16 cellular contexts compared by ENCODE assay signal in genomic region chr2:33040541-33040940, GRCh38.
DNase-seq lines count a peak whose midpoint lies in the region; ATAC-seq, FAIRE-seq and TF ChIP-seq lines count a peak whose summit lies in the region.
"Had no signal": no experiment of that assay in that cellular context is flagged by ENCODE, and none has a peak within 500 bp of the region (broad histone marks: within the 10 kb centered on the region; RNA-seq: fewer than 3 reads in every experiment).

No MANE protein-coding gene starts in this region.

- no peaks in the 10 kb centered on the region for H3K36me3 ChIP-seq in liver (ENCODE audit: control insufficient read depth in 4 of 4, insufficient read depth in 3 of 4, low read depth in 1 of 4, low read length in 3 of 4)
- H3K36me3 ChIP-seq in HepG2 (replicated peaks in 1 of 2; ENCODE audit: control insufficient read depth in 1 of 2, insufficient read depth in 2 of 2, low read length in 2 of 2): no peaks in the 10 kb centered on the region
- no peaks in the 10 kb centered on the region for H3K36me3 ChIP-seq in tibial artery
- H3K36me3 ChIP-seq in smooth muscle cell (ENCODE audit: low read depth): no peaks in the 10 kb centered on the region
- H3K36me3 ChIP-seq: BLaER1, HAP-1 had no signal

- H3K4me1 ChIP-seq in liver (ENCODE audit: control insufficient read depth in 4 of 4, insufficient read depth in 4 of 4, low read length in 3 of 4): peaks cover 4 to 43% (median 23%) of the 10 kb centered on the region in 4 donors
- H3K4me1 ChIP-seq in HepG2 (ENCODE audit: insufficient read depth, low read length): no peaks in the 10 kb centered on the region; the same call in 1 of the 2 replicates
- peaks cover 0 to 33% (median 0%) of the 10 kb centered on the region in 4 donors for H3K4me1 ChIP-seq in tibial artery
- peaks cover 5% of the 10 kb centered on the region for H3K4me1 ChIP-seq in smooth muscle cell (ENCODE audit: low read depth)
- H3K4me1 ChIP-seq: BLaER1, HAP-1 had no signal

- no peaks in the 10 kb centered on the region for H3F3A ChIP-seq in smooth muscle cell (ENCODE audit: low read depth)

- CTCF ChIA-PET in HepG2 (lab: Yijun Ruan, JAX; ENCODE audit: low intra/inter-chr PET ratio, low total read pairs): no interaction called here

- H3K27ac ChIP-seq in liver (ENCODE audit: low read depth in 1 of 2, low read length in 2 of 2) (peak overlapping the region; percentile 32 to 57), HepG2 (ENCODE audit: extremely low read length, insufficient read depth, low read length) (no peak overlapping the region), tibial artery (peak overlapping the region; percentile 10 to 31), smooth muscle cell (ENCODE audit: low read depth) (no peak overlapping the region)
- H3K27ac ChIP-seq: BLaER1 had no signal

- in situ Hi-C loops in HepG2 (cut with HindIII; ENCODE audit: extremely low pct_ligation_motif_present, low pct_unique_long_range_greater_than_20kb): no loop called here

- no peak for TF ChIP-seq CTCF in liver (IDR thresholded peaks at IDR 0.05; ENCODE audit: low read depth, low read length, missing input control)
- TF ChIP-seq CTCF in HepG2 (CRISPR knock-in tag; IDR thresholded peaks at IDR 0.05): no peak
- TF ChIP-seq CTCF in nephron progenitor cell (IDR thresholded peaks at IDR 0.05): no peak
- TF ChIP-seq CTCF in tibial artery (IDR thresholded peaks at IDR 0.05): no peak
- no peak for TF ChIP-seq CTCF in smooth muscle cell (IDR thresholded peaks at IDR 0.05; ENCODE audit: borderline replicate concordance, insufficient read depth, poor library complexity, severe bottlenecking)

- H3K27me3 ChIP-seq in liver (ENCODE audit: control insufficient read depth in 4 of 4, insufficient read depth in 4 of 4, low read length in 3 of 4) (no peaks in the 10 kb centered on the region), HepG2 (ENCODE audit: control insufficient read depth in 1 of 2, insufficient read depth in 2 of 2, low read length in 2 of 2) (peaks cover 0 to 18% of the 10 kb centered on the region in 2 experiments; a peak in 2 of 5 replicates), tibial artery (no peaks in the 10 kb centered on the region), smooth muscle cell (ENCODE audit: low read depth) (no peaks in the 10 kb centered on the region)
- H3K27me3 ChIP-seq: BLaER1 had no signal

- H3K36me3 Mint-ChIP-seq in nephron progenitor cell (ENCODE audit: low read depth): peaks cover 12% of the 10 kb centered on the region
- H3K36me3 Mint-ChIP-seq: CD14-positive monocyte; CD4-positive, alpha-beta memory T cell had no signal

- no peak overlapping the region for H3K4me3 Mint-ChIP-seq in nephron progenitor cell
- H3K4me3 Mint-ChIP-seq: CD14-positive monocyte; CD4-positive, alpha-beta memory T cell had no signal

- H3K27me3 Mint-ChIP-seq in nephron progenitor cell (ENCODE audit: low read depth, poor library complexity): no peaks in the 10 kb centered on the region

- POLR2A ChIA-PET in HepG2 (lab: Yijun Ruan, JAX): no interaction called here

- H3K79me2 ChIP-seq in HepG2 (ENCODE audit: insufficient read depth, low read length): no peaks in the 10 kb centered on the region
- no peaks in the 10 kb centered on the region for H3K79me2 ChIP-seq in smooth muscle cell (ENCODE audit: low read depth)

- peaks cover 20% of the 10 kb centered on the region for H3K4me1 Mint-ChIP-seq in nephron progenitor cell
- H3K4me1 Mint-ChIP-seq: CD4-positive, alpha-beta memory T cell had no signal

- no peak for TF ChIP-seq RAD21 in liver (IDR thresholded peaks at IDR 0.05)
- TF ChIP-seq RAD21 in HepG2 (CRISPR knock-in tag; IDR thresholded peaks at IDR 0.05): no peak

- H3K27ac Mint-ChIP-seq in nephron progenitor cell: peak overlapping the region; percentile 87
- H3K27ac Mint-ChIP-seq: CD14-positive monocyte; CD4-positive, alpha-beta memory T cell had no signal

- no TSS peak for BruUV-seq in HepG2 (replicated peaks; lab: Mats Ljungman, UMichigan)

- no peak for TF ChIP-seq EP300 in HepG2 (IDR thresholded peaks at IDR 0.05; ENCODE audit: low read depth in 2 of 2, low read length in 2 of 2)
- TF ChIP-seq EP300 in HepG2 (CRISPR knock-in tag; IDR thresholded peaks at IDR 0.05; ENCODE audit: borderline replicate concordance): no peak

- H3K9ac ChIP-seq in liver (ENCODE audit: low read depth in 1 of 2, low read length in 2 of 2): no peak overlapping the region
- H3K9ac ChIP-seq in HepG2 (ENCODE audit: insufficient read depth, low read depth, low read length): no peak overlapping the region
- H3K9ac ChIP-seq in smooth muscle cell (ENCODE audit: low read depth): no peak overlapping the region
- H3K9ac ChIP-seq: BLaER1 had no signal

- H3K4me2 ChIP-seq in HepG2 (ENCODE audit: low read depth, low read length) (no peak overlapping the region), smooth muscle cell (no peak overlapping the region)
- H3K4me2 ChIP-seq: BLaER1 had no signal

- TF ChIP-seq POLR2A in HepG2 (IDR thresholded peaks at IDR 0.05; ENCODE audit: insufficient read depth in 1 of 2, low read depth in 2 of 2, low read length in 2 of 2): no peak

- no peak for FAIRE-seq in HepG2 (lab: Jason Lieb, UNC)
- FAIRE-seq: GM12878, H1 had no signal

- no peak for ATAC-seq in HepG2
- ATAC-seq: GM12878 had no signal

- H3K4me3 ChIP-seq in liver (ENCODE audit: low read depth in 1 of 3, low read length in 3 of 3) (no peak overlapping the region), HepG2 (replicated peaks in 1 of 3; ENCODE audit: insufficient read depth in 1 of 3, low read depth in 2 of 3, low read length in 3 of 3) (no peak overlapping the region), tibial artery (no peak overlapping the region), smooth muscle cell (no peak overlapping the region)
- H3K4me3 ChIP-seq: BLaER1, GM12878, HAP-1 had no signal

- no peaks in the 10 kb centered on the region for H3K9me3 ChIP-seq in liver (ENCODE audit: control insufficient read depth in 4 of 4, low read length in 3 of 4)
- no peaks in the 10 kb centered on the region for H3K9me3 ChIP-seq in HepG2 (ENCODE audit: low read length)
- H3K9me3 ChIP-seq in tibial artery: no peaks in the 10 kb centered on the region
- no peaks in the 10 kb centered on the region for H3K9me3 ChIP-seq in smooth muscle cell (replicated peaks; ENCODE audit: low read depth)
- H3K9me3 ChIP-seq: BLaER1, HAP-1 had no signal

- H2AFZ ChIP-seq in HepG2 (ENCODE audit: low read length): no peak overlapping the region
- no peak overlapping the region for H2AFZ ChIP-seq in smooth muscle cell (ENCODE audit: low read depth)

- intact Hi-C loops in HepG2 (cut with micrococcal nuclease; ENCODE audit: unreplicated experiment) (no loop called here), tibial artery (cut with DNase I; ENCODE audit: low total_unique reads) (no loop called here)

- H4K20me1 ChIP-seq in HepG2 (ENCODE audit: insufficient read depth, low read length) (no peaks in the 10 kb centered on the region), smooth muscle cell (ENCODE audit: low read depth) (no peaks in the 10 kb centered on the region)
- H4K20me1 ChIP-seq: BLaER1 had no signal

- DNase-seq in HepG2 (ENCODE audit: low spot score) (no peak), nephron progenitor cell (no peak), tibial artery (no peak), activated gamma-delta T cell treated with Interleukin-2 at 50 U/mL for 16 hours (no peak), smooth muscle cell (lab: John Stamatoyannopoulos, UW; ENCODE audit: unreplicated experiment) (no peak), NCI-H146 treated with DMSO at 0.1 percent for 48 hours (lab: John Stamatoyannopoulos, UW; ENCODE audit: unreplicated experiment) (no peak)
- DNase-seq: 8988T; CD4-positive, alpha-beta memory T cell; DMS79 treated with DMSO at 0.1 percent for 48 hours; GF-D8 had no signal

- H3K9me3 Mint-ChIP-seq in nephron progenitor cell: peaks cover 17% of the 10 kb centered on the region

- 73% methylated on average over 4 of the region's 4 CpGs for WGBS in liver
- WGBS in HepG2 (ENCODE audit: low lambda C conversion rate): 46% methylated on average over 4 of the region's 4 CpGs
- WGBS in smooth muscle cell (ENCODE audit: low lambda C conversion rate): 92% methylated on average over 4 of the region's 4 CpGs

TF ChIP-seq in liver, 16 proteins besides CTCF, POLR2A, EP300 and RAD21:
- TF ChIP-seq HNF4A (conservative IDR thresholded peaks at IDR 0.05) (peak in 1 of 2 donors; percentile 15), YY1 (IDR thresholded peaks at IDR 0.05) (no peak)
TF ChIP-seq in liver: peak in this region for 1.

TF ChIP-seq in HepG2, 621 proteins besides CTCF, POLR2A, EP300 and RAD21 (continues in another document):
- TF ChIP-seq KLF15 (CRISPR knock-in tag; IDR thresholded peaks at IDR 0.05; ENCODE audit: borderline replicate concordance) (no peak), SALL2 (CRISPR knock-in tag; IDR thresholded peaks at IDR 0.05) (no peak), ZFP82 (CRISPR knock-in tag; IDR thresholded peaks at IDR 0.05; ENCODE audit: borderline replicate concordance) (no peak), PHF5A (CRISPR knock-in tag; IDR thresholded peaks at IDR 0.05; ENCODE audit: low read depth, unreplicated experiment) (no peak), MTERF4 (CRISPR knock-in tag; IDR thresholded peaks at IDR 0.05) (no peak), BRCA1 (CRISPR knock-in tag; IDR thresholded peaks at IDR 0.05) (no peak), ZNF724P (CRISPR knock-in tag; IDR thresholded peaks at IDR 0.05; ENCODE audit: borderline replicate concordance) (no peak), SNAPC5 (CRISPR knock-in tag; IDR thresholded peaks at IDR 0.05; ENCODE audit: borderline replicate concordance) (no peak), ZBTB8A (CRISPR knock-in tag; IDR thresholded peaks at IDR 0.05; ENCODE audit: borderline replicate concordance, low read depth) (no peak), ZNF317 (CRISPR knock-in tag; IDR thresholded peaks at IDR 0.05) (no peak)

Comparison
In these comparisons a context has a peak if more than half of its experiments do, and no peak if none do; other contexts are left out.
1. H3K27ac ChIP-seq: peak in liver (2 of 2) and tibial artery (2 of 2); none in HepG2 (single experiment) and smooth muscle cell (single experiment).